Comparison of ENCODE assay signal across 21 cellular contexts in genomic region chrX:19555683-19556082, GRCh38. TPM values are rescaled to one million over a fixed set of nuclear protein-coding genes. Genes with fewer than 3 reads are reported as not detected.
DNase-seq lines count a peak whose midpoint lies in the region; ATAC-seq and TF ChIP-seq lines count a peak whose summit lies in the region.
"Had no signal": no experiment of that assay in that cellular context is flagged by ENCODE, and none has a peak within 500 bp of the region (broad histone marks: within the 10 kb centered on the region; RNA-seq: fewer than 3 reads in every experiment).

No MANE protein-coding gene starts in this region.

- DNase-seq in stimulated activated naive CD8-positive, alpha-beta T cell treated with anti-CD3 and anti-CD28 coated beads, Interleukin-15, Interleukin-2, amounts not matched to agents 100 U/mL and 50 U/mL, for 24 hours = no peak
- no peak for DNase-seq in T-cell
- DNase-seq in SIG-M5 treated with dmso at 0.1 percent for 504 hours (lab: John Stamatoyannopoulos, UW; ENCODE audit: unreplicated experiment) = no peak
- no peak for DNase-seq in left lung
- DNase-seq in WTC11 (ENCODE audit: low spot score) = no peak
- DNase-seq: activated CD4-positive, alpha-beta T cell treated with anti-CD3 and anti-CD28 coated beads, Interleukin-2, amount 50 U/mL, for 48 hours; central memory CD4-positive, alpha-beta T cell; DMS79 treated with DMSO at 0.1 percent for 48 hours; effector memory CD4-positive, alpha-beta T cell; GOT3; islet precursor cell; MM.1S; NCI-H1436; NCI-H526; right cardiac atrium; thyroid gland had no signal

- ATAC-seq in stimulated activated naive CD8-positive, alpha-beta T cell treated with anti-CD3 and anti-CD28 coated beads, Interleukin-15, Interleukin-2, amounts not matched to agents 100 U/mL and 50 U/mL, for 24 hours = no peak
- ATAC-seq in T-cell (replicated peaks in 1 of 4) (no peak), left lung (no peak), WTC11 (no peak)
- ATAC-seq: gastroesophageal sphincter, right cardiac atrium had no signal

- H3K4me3 ChIP-seq in left lung = no peak overlapping the region
- H3K4me3 ChIP-seq: esophagus muscularis mucosa, gastroesophageal sphincter, lung, thyroid gland had no signal

- peak overlapping the region; percentile 91 for H3K27ac Mint-ChIP-seq in stimulated activated naive CD8-positive, alpha-beta T cell treated with anti-CD3 and anti-CD28 coated beads, Interleukin-15, Interleukin-2, amounts not matched to agents 100 ng/mL and 50 ng/mL, for 24 hours
- H3K27ac Mint-ChIP-seq in T-cell (peak overlapping the region; percentile 68 to 83), WTC11 (no peak overlapping the region)
- H3K27ac Mint-ChIP-seq in dendritic cell treated with granulocyte-macrophage colony-stimulating factor and Interleukin-4, amounts not matched to agents 40 ng/mL and 50 ng/mL, for 4 days = peak overlapping the region; percentile 65

- TF ChIP-seq CTCF in left lung (IDR thresholded peaks at IDR 0.05) (no peak), WTC11 (IDR thresholded peaks at IDR 0.05) (no peak)

- CTCF ChIA-PET in T-cell (lab: Charles Lee) (no interaction called here), WTC11 (lab: Charles Lee) (interaction anchor here (1.5 to 1.6 kb wide), 2 partner anchors 10 to 20 kb away, joined by 3 read pairs; no protein-coding TSS in a partner anchor)

- POLR2A ChIA-PET in T-cell (lab: Charles Lee) (no interaction called here), WTC11 (lab: Charles Lee) (no interaction called here)

- no peaks in the 10 kb centered on the region for H3K27me3 ChIP-seq in left lung
- H3K27me3 ChIP-seq: gastroesophageal sphincter, thyroid gland had no signal

- intact Hi-C loops in dendritic cell treated with granulocyte-macrophage colony-stimulating factor and Interleukin-4, amounts not matched to agents 40 ng/mL and 50 ng/mL, for 4 days (cut with micrococcal nuclease) = no loop called here
- intact Hi-C loops in left lung (cut with DNase I) = no loop called here

- H3K4me1 Mint-ChIP-seq in stimulated activated naive CD8-positive, alpha-beta T cell treated with anti-CD3 and anti-CD28 coated beads, Interleukin-15, Interleukin-2, amounts not matched to agents 100 ng/mL and 50 ng/mL, for 24 hours (ENCODE audit: low read depth) = peaks cover 41% of the 10 kb centered on the region
- H3K4me1 Mint-ChIP-seq in T-cell (peaks cover 0 to 23% (median 4%) of the 10 kb centered on the region in 3 donors), WTC11 (no peaks in the 10 kb centered on the region)
- H3K4me1 Mint-ChIP-seq in dendritic cell treated with granulocyte-macrophage colony-stimulating factor and Interleukin-4, amounts not matched to agents 40 ng/mL and 50 ng/mL, for 4 days (ENCODE audit: low read depth) = no peaks in the 10 kb centered on the region

- no peaks in the 10 kb centered on the region for H3K36me3 ChIP-seq in left lung
- H3K36me3 ChIP-seq: esophagus muscularis mucosa, gastroesophageal sphincter, thyroid gland had no signal

- no peaks in the 10 kb centered on the region for H3K4me1 ChIP-seq in left lung
- H3K4me1 ChIP-seq: esophagus muscularis mucosa, gastroesophageal sphincter, thyroid gland had no signal

- no peak overlapping the region for H3K27ac ChIP-seq in left lung
- H3K27ac ChIP-seq: esophagus muscularis mucosa, gastroesophageal sphincter, thyroid gland had no signal

- no peaks in the 10 kb centered on the region for H3K9me3 Mint-ChIP-seq in stimulated activated naive CD8-positive, alpha-beta T cell treated with anti-CD3 and anti-CD28 coated beads, Interleukin-15, Interleukin-2, amounts not matched to agents 100 ng/mL and 50 ng/mL, for 24 hours
- H3K9me3 Mint-ChIP-seq in T-cell = no peaks in the 10 kb centered on the region
- no peaks in the 10 kb centered on the region for H3K9me3 Mint-ChIP-seq in dendritic cell treated with granulocyte-macrophage colony-stimulating factor and Interleukin-4, amounts not matched to agents 40 ng/mL and 50 ng/mL, for 4 days
- no peaks in the 10 kb centered on the region for H3K9me3 Mint-ChIP-seq in WTC11

- H3K36me3 Mint-ChIP-seq in stimulated activated naive CD8-positive, alpha-beta T cell treated with anti-CD3 and anti-CD28 coated beads, Interleukin-15, Interleukin-2, amounts not matched to agents 100 ng/mL and 50 ng/mL, for 24 hours (ENCODE audit: low read depth) = peaks cover 5% of the 10 kb centered on the region
- H3K36me3 Mint-ChIP-seq in T-cell (peaks cover 8% of the 10 kb centered on the region), WTC11 (no peaks in the 10 kb centered on the region)
- peaks cover 29% of the 10 kb centered on the region for H3K36me3 Mint-ChIP-seq in dendritic cell treated with granulocyte-macrophage colony-stimulating factor and Interleukin-4, amounts not matched to agents 40 ng/mL and 50 ng/mL, for 4 days (ENCODE audit: low read depth)

- no peaks in the 10 kb centered on the region for H3K27me3 Mint-ChIP-seq in stimulated activated naive CD8-positive, alpha-beta T cell treated with anti-CD3 and anti-CD28 coated beads, Interleukin-15, Interleukin-2, amounts not matched to agents 100 ng/mL and 50 ng/mL, for 24 hours
- H3K27me3 Mint-ChIP-seq in T-cell = peaks cover 0 to 9% of the 10 kb centered on the region in 2 donors
- H3K27me3 Mint-ChIP-seq in dendritic cell treated with granulocyte-macrophage colony-stimulating factor and Interleukin-4, amounts not matched to agents 40 ng/mL and 50 ng/mL, for 4 days = no peaks in the 10 kb centered on the region
- no peaks in the 10 kb centered on the region for H3K27me3 Mint-ChIP-seq in WTC11 (ENCODE audit: low read depth)

- no peaks in the 10 kb centered on the region for H3K9me3 ChIP-seq in left lung
- H3K9me3 ChIP-seq: esophagus muscularis mucosa, gastroesophageal sphincter, thyroid gland had no signal

- H3K4me3 Mint-ChIP-seq in stimulated activated naive CD8-positive, alpha-beta T cell treated with anti-CD3 and anti-CD28 coated beads, Interleukin-15, Interleukin-2, amounts not matched to agents 100 ng/mL and 50 ng/mL, for 24 hours = peak overlapping the region; percentile 37
- H3K4me3 Mint-ChIP-seq in T-cell (no peak overlapping the region), WTC11 (no peak overlapping the region)
- H3K4me3 Mint-ChIP-seq in dendritic cell treated with granulocyte-macrophage colony-stimulating factor and Interleukin-4, amounts not matched to agents 40 ng/mL and 50 ng/mL, for 4 days = no peak overlapping the region

TF ChIP-seq in WTC11, 78 proteins besides CTCF, POLR2A, EP300 and RAD21 (continues in another document):
- no peak for TF ChIP-seq FOXP1 (CRISPR knock-in tag; IDR thresholded peaks at IDR 0.05; ENCODE audit: borderline replicate concordance)
- no peak for TF ChIP-seq IRF2 (CRISPR knock-in tag; IDR thresholded peaks at IDR 0.05; ENCODE audit: borderline replicate concordance, low read depth)
- TF ChIP-seq NFYB (CRISPR knock-in tag; conservative IDR thresholded peaks at IDR 0.05; ENCODE audit: low read depth) = no peak
- no peak for TF ChIP-seq AR (CRISPR knock-in tag; IDR thresholded peaks at IDR 0.05)
- TF ChIP-seq JAZF1 (CRISPR knock-in tag; IDR thresholded peaks at IDR 0.05) = no peak
- TF ChIP-seq CBFB (CRISPR knock-in tag; IDR thresholded peaks at IDR 0.05; ENCODE audit: low read depth) = no peak
- TF ChIP-seq GABPB1 (CRISPR knock-in tag; IDR thresholded peaks at IDR 0.05) = no peak
- TF ChIP-seq ZNF671 (CRISPR knock-in tag; IDR thresholded peaks at IDR 0.05) = no peak

RNA-seq across cellular contexts. Expression of gene MAP3K15, which starts 40.4 kb away (rescaled TPM):
- total RNA-seq in T-cell = under 1 TPM in 2 of 5 donors, not detected in 3; 0.09 to 0.23 TPM
- total RNA-seq in left lung = under 1 TPM; 0.24 to 0.41 TPM
- total RNA-seq in WTC11 (2021) = 3.8 to 4.4 TPM (median 3.8 TPM) in 3 replicates
- total RNA-seq: thyroid gland had no signal
